In genomic region chr19:535017-535835, GRCh38 we compare ENCODE assay signal across 12 cellular contexts. TPM values are rescaled to one million over a fixed set of nuclear protein-coding genes. Genes with fewer than 3 reads are reported as not detected.
A peak's percentile ranks its signal among the peaks of the same experiment; 100 is the strongest.
DNase-seq lines count a peak whose midpoint lies in the region; ATAC-seq and TF ChIP-seq lines count a peak whose summit lies in the region.
"Had no signal": no experiment of that assay in that cellular context is flagged by ENCODE, and none has a peak within 500 bp of the region (broad histone marks: within the 10 kb centered on the region; RNA-seq: fewer than 3 reads in every experiment).

No MANE protein-coding gene starts in this region.

- peaks cover 42% of the 10 kb centered on the region for H4K20me1 ChIP-seq in PC-9 (ENCODE audit: insufficient read depth)

- CTCF ChIA-PET in PC-9 (lab: Charles Lee): interaction anchor here (0.7 kb wide), 1 partner anchor 308 kb away, joined by 4 read pairs; no protein-coding TSS in a partner anchor

- peaks cover 22% of the 10 kb centered on the region; the same call in 1 of the 2 replicates for H3F3A ChIP-seq in PC-9 (ENCODE audit: insufficient read depth, low read depth)

- H3K36me3 Mint-ChIP-seq in T-helper 2 cell treated with Interferon-gamma antibody and Interleukin-4, amounts not matched to agents 5 μg/mL and 100 μg/mL, for 36 hours (ENCODE audit: low read depth): peaks cover 6% of the 10 kb centered on the region
- peaks cover 5% of the 10 kb centered on the region for H3K36me3 Mint-ChIP-seq in endothelial cell (ENCODE audit: low read depth, unreplicated experiment)

- TF ChIP-seq CTCF in PC-9 (conservative IDR thresholded peaks at IDR 0.05): peak; percentile 49; the same call in 1 of the 2 replicates
- TF ChIP-seq CTCF in retinal pigment epithelial cell (conservative IDR thresholded peaks at IDR 0.05; ENCODE audit: low read depth, low read length): peak; percentile 17
- no peak for TF ChIP-seq CTCF in endothelial cell (IDR thresholded peaks at IDR 0.05; ENCODE audit: unreplicated experiment)

- peaks cover 10% of the 10 kb centered on the region; the same call in 1 of the 2 replicates for H3K36me3 ChIP-seq in PC-9 (ENCODE audit: low read depth)

- H3K4me3 ChIP-seq in PC-9 (no peak overlapping the region; the same call in 1 of the 2 replicates), retinal pigment epithelial cell (ENCODE audit: low read length) (no peak overlapping the region)
- H3K4me3 ChIP-seq: prostate gland, SK-N-MC had no signal

- peak overlapping the region; percentile 13; the same call in 1 of the 2 replicates for H3K27ac ChIP-seq in PC-9
- H3K27ac ChIP-seq: prostate gland, SK-N-MC had no signal

- no peaks in the 10 kb centered on the region for H3K9me3 ChIP-seq in PC-9 (ENCODE audit: insufficient read depth, low read depth)
- H3K9me3 ChIP-seq: prostate gland had no signal

- H3K27me3 Mint-ChIP-seq in T-helper 2 cell treated with Interferon-gamma antibody and Interleukin-4, amounts not matched to agents 5 μg/mL and 100 μg/mL, for 36 hours (ENCODE audit: low read depth): no peaks in the 10 kb centered on the region
- H3K27me3 Mint-ChIP-seq in endothelial cell (ENCODE audit: unreplicated experiment): peaks cover 9% of the 10 kb centered on the region

- H3K4me2 ChIP-seq in PC-9: peak overlapping the region; percentile 63

- peak overlapping the region; percentile 60 for H3K4me3 Mint-ChIP-seq in T-helper 2 cell treated with Interferon-gamma antibody and Interleukin-4, amounts not matched to agents 5 μg/mL and 100 μg/mL, for 36 hours
- H3K4me3 Mint-ChIP-seq in endothelial cell (ENCODE audit: unreplicated experiment): no peak overlapping the region

- peak; percentile 41 for ATAC-seq in esophagus mucosa
- ATAC-seq in GM18517 (IDR thresholded peaks at IDR 0.05; ENCODE audit: unreplicated experiment): no peak

- no peak overlapping the region for H3K27ac Mint-ChIP-seq in T-helper 2 cell treated with Interferon-gamma antibody and Interleukin-4, amounts not matched to agents 5 μg/mL and 100 μg/mL, for 36 hours
- no peak overlapping the region for H3K27ac Mint-ChIP-seq in endothelial cell (ENCODE audit: unreplicated experiment)

- POLR2A ChIA-PET in PC-9 (lab: Charles Lee; ENCODE audit: unreplicated experiment): interaction anchor here (0.5 to 0.6 kb wide), 3 partner anchors 37 to 141 kb away, joined by 3 to 8 read pairs (median 3); no protein-coding TSS in a partner anchor

- no peak overlapping the region for H2AFZ ChIP-seq in PC-9

- peaks cover 2% of the 10 kb centered on the region for H3K4me1 Mint-ChIP-seq in T-helper 2 cell treated with Interferon-gamma antibody and Interleukin-4, amounts not matched to agents 5 μg/mL and 100 μg/mL, for 36 hours (ENCODE audit: low read depth)
- H3K4me1 Mint-ChIP-seq in endothelial cell (ENCODE audit: unreplicated experiment): peaks cover 5% of the 10 kb centered on the region

- DNase-seq in T-helper 2 cell treated with Interferon-gamma antibody and Interleukin-4, amounts not matched to agents 5 μg/mL and 100 μg/mL, for 36 hours (ENCODE audit: low spot score): no peak
- DNase-seq in T-helper 2 cell: no peak
- peak; percentile 93 to 97 for DNase-seq in PC-9
- no peak for DNase-seq in retinal pigment epithelial cell (ENCODE audit: low read depth)
- DNase-seq in ureter (ENCODE audit: low spot score): no peak
- DNase-seq in endothelial cell (ENCODE audit: low spot score): no peak
- DNase-seq: effector memory CD4-positive, alpha-beta T cell had no signal

- intact Hi-C loops in PC-9 (cut with micrococcal nuclease; ENCODE audit: unreplicated experiment): loop anchor here (1.0 to 2.0 kb wide), 3 partner anchors 37 to 128 kb away; partner anchors contain the start of genes BSG and RNF126

- BruUV-seq in PC-9 (replicated peaks; lab: Mats Ljungman, UMichigan): no TSS peak

- no peaks in the 10 kb centered on the region for H3K27me3 ChIP-seq in PC-9 (ENCODE audit: insufficient read depth, low read depth)

- peaks cover 38% of the 10 kb centered on the region for H3K4me1 ChIP-seq in PC-9 (replicated peaks; ENCODE audit: insufficient read depth)

- no peaks in the 10 kb centered on the region for H3K9me2 ChIP-seq in PC-9 (ENCODE audit: insufficient read depth)

- peaks cover 36% of the 10 kb centered on the region for H3K79me2 ChIP-seq in PC-9 (ENCODE audit: low read depth)

- no peaks in the 10 kb centered on the region for H3K9me3 Mint-ChIP-seq in T-helper 2 cell treated with Interferon-gamma antibody and Interleukin-4, amounts not matched to agents 5 μg/mL and 100 μg/mL, for 36 hours
- H3K9me3 Mint-ChIP-seq in endothelial cell (ENCODE audit: unreplicated experiment): no peaks in the 10 kb centered on the region

RNA-seq across cellular contexts. Expression of gene CDC34, which starts 3.7 kb away (rescaled TPM):
- total RNA-seq in PC-9 (2021) (93.3 and 98.2 TPM in 2 replicates), esophagus mucosa (30.7 TPM), ureter (30.8 TPM), endothelial cell (ENCODE audit: unreplicated experiment) (126 TPM)

RNA-seq across cellular contexts. Expression of gene GZMM, which starts 8.6 kb away (rescaled TPM):
- total RNA-seq in PC-9 (2021) (0.39 and 0.88 TPM in 2 replicates), esophagus mucosa (not detected), ureter (0.83 TPM), endothelial cell (ENCODE audit: unreplicated experiment) (not detected)
- total RNA-seq: HT1080 had no signal

RNA-seq across cellular contexts. Expression of gene TPGS1, which starts 27.9 kb away (rescaled TPM):
- total RNA-seq in PC-9 (2021) (13.8 and 25.7 TPM in 2 replicates), esophagus mucosa (14.2 TPM), ureter (11.2 TPM), endothelial cell (ENCODE audit: unreplicated experiment) (18.0 TPM)

RNA-seq across cellular contexts. Expression of gene BSG, which starts 37.2 kb away (rescaled TPM):
- 772 and 823 TPM in 2 replicates for total RNA-seq in PC-9 (2021)
- 320 TPM for total RNA-seq in esophagus mucosa
- 273 TPM for total RNA-seq in ureter
- 353 TPM for total RNA-seq in endothelial cell (ENCODE audit: unreplicated experiment)

RNA-seq across cellular contexts. Expression of gene MADCAM1, which starts 38.9 kb away (rescaled TPM):
- total RNA-seq in PC-9 (2021) (1.1 and 1.7 TPM in 2 replicates), esophagus mucosa (0.36 TPM), ureter (0.49 TPM), endothelial cell (ENCODE audit: unreplicated experiment) (6.5 TPM)
- total RNA-seq: HT1080 had no signal

Comparison
In these comparisons a context has a peak if more than half of its experiments do, and no peak if none do; other contexts are left out.
1. DNase-seq: peak in PC-9 (2 of 2); none in T-helper 2 cell treated with Interferon-gamma antibody and Interleukin-4, amounts not matched to agents 5 μg/mL and 100 μg/mL, for 36 hours (single experiment), T-helper 2 cell (0 of 5), retinal pigment epithelial cell (single experiment), ureter (single experiment) and endothelial cell (single experiment).